In genomic region chr17:57876023-57876865, GRCh38 we compare ENCODE assay signal across 12 cellular contexts. TPM values are rescaled to one million over a fixed set of nuclear protein-coding genes. Genes with fewer than 3 reads are reported as not detected.
DNase-seq lines count a peak whose midpoint lies in the region; ATAC-seq and TF ChIP-seq lines count a peak whose summit lies in the region.
"Had no signal": no experiment of that assay in that cellular context is flagged by ENCODE, and none has a peak within 500 bp of the region (broad histone marks: within the 10 kb centered on the region; RNA-seq: fewer than 3 reads in every experiment).

No MANE protein-coding gene starts in this region.

- peaks cover 0 to 1% (median 0%) of the 10 kb centered on the region in 11 experiments; a peak in 1 of 22 replicates for H3K36me3 ChIP-seq in BLaER1 treated with 17β-estradiol and CSF1 and Interleukin-3, amounts not matched to agents 10 nM and 100 nM
- H3K36me3 ChIP-seq in PC-3 (ENCODE audit: low read depth, low read length) (peaks cover 10% of the 10 kb centered on the region; the same call in 1 of the 2 replicates), esophagus squamous epithelium (peaks cover 0 to 92% (median 6%) of the 10 kb centered on the region in 3 donors), ovary (no peaks in the 10 kb centered on the region)

- BruUV-seq in PC-3 (replicated peaks; lab: Mats Ljungman, UMichigan), result no TSS peak

- CTCF ChIA-PET in PC-3 (lab: Charles Lee), result interaction anchor here (1.0 to 1.2 kb wide), 9 partner anchors 16 to 123 kb away, joined by 3 to 13 read pairs (median 8); no protein-coding TSS in a partner anchor

- H3K4me3 ChIP-seq in BLaER1 treated with 17β-estradiol and CSF1 and Interleukin-3, amounts not matched to agents 10 nM and 100 nM, result peak overlapping the region in 6 of 10 experiments; percentile 0 to 56 (median 31); a peak in 5 of 20 replicates
- H3K4me3 ChIP-seq in PC-3 (ENCODE audit: low read length) (no peak overlapping the region), esophagus squamous epithelium (no peak overlapping the region), ovary (no peak overlapping the region)

- peaks cover 14% of the 10 kb centered on the region for H3F3A ChIP-seq in PC-3 (ENCODE audit: low read length, unreplicated experiment)

- TF ChIP-seq CTCF in PC-3 (conservative IDR thresholded peaks at IDR 0.05; ENCODE audit: low read depth, low read length) (no peak), esophagus squamous epithelium (IDR thresholded peaks at IDR 0.05) (no peak), ovary (IDR thresholded peaks at IDR 0.05) (no peak)

- no peak for TF ChIP-seq POLR2A in esophagus squamous epithelium (IDR thresholded peaks at IDR 0.05)
- TF ChIP-seq POLR2A in ovary (IDR thresholded peaks at IDR 0.05), result no peak

- POLR2A ChIA-PET in PC-3 (lab: Charles Lee; ENCODE audit: unreplicated experiment), result interaction anchor here (0.6 to 0.8 kb wide), 2 partner anchors 71 to 112 kb away, joined by 3 to 4 read pairs; partner anchors contain the start of gene VEZF1

- H3K27me3 ChIP-seq in BLaER1 treated with 17β-estradiol and CSF1 and Interleukin-3, amounts not matched to agents 10 nM and 100 nM, result peaks cover 0 to 5% (median 0%) of the 10 kb centered on the region in 11 experiments; a peak in 1 of 22 replicates
- H3K27me3 ChIP-seq in PC-3 (ENCODE audit: low read length) (no peaks in the 10 kb centered on the region), esophagus squamous epithelium (no peaks in the 10 kb centered on the region), ovary (no peaks in the 10 kb centered on the region)

- peak overlapping the region in 9 of 11 experiments; percentile 5 to 97 (median 92); a peak in 18 of 22 replicates for H3K27ac ChIP-seq in BLaER1 treated with 17β-estradiol and CSF1 and Interleukin-3, amounts not matched to agents 10 nM and 100 nM
- H3K27ac ChIP-seq in PC-3 (ENCODE audit: low read length) (peak overlapping the region; percentile 60), esophagus squamous epithelium (peak overlapping the region; percentile 70 to 89 (median 86)), ovary (peak overlapping the region; percentile 48 to 78)
- H3K27ac ChIP-seq: neutrophil, VCaP had no signal

- peaks cover 4% of the 10 kb centered on the region; the same call in 1 of the 2 replicates for H3K79me2 ChIP-seq in PC-3 (ENCODE audit: low read length)

- no peak for TF ChIP-seq EP300 in ovary (IDR thresholded peaks at IDR 0.05)

- peak overlapping the region; percentile 91 to 100 (median 99) for H3K4me2 ChIP-seq in BLaER1 treated with 17β-estradiol and CSF1 and Interleukin-3, amounts not matched to agents 10 nM and 100 nM
- peak overlapping the region; percentile 38 for H3K4me2 ChIP-seq in PC-3 (ENCODE audit: low read length)

- DNase-seq in PC-3 (peak; percentile 28), esophagus squamous epithelium (lab: John Stamatoyannopoulos, UW) (no peak), ovary (no peak), NCI-H82 (lab: John Stamatoyannopoulos, UW) (no peak), retina (no peak)
- DNase-seq: activated naive CD4-positive, alpha-beta T cell treated with Interleukin-2 at 50 U/mL for 16 hours; NCI-H774 had no signal

- H3K9me2 ChIP-seq in PC-3 (replicated peaks; ENCODE audit: low read length), result no peaks in the 10 kb centered on the region

- H2AFZ ChIP-seq in PC-3 (ENCODE audit: low read length), result no peak overlapping the region

- peak overlapping the region in 10 of 11 experiments; percentile 15 to 88 (median 76); a peak in 17 of 22 replicates for H3K9ac ChIP-seq in BLaER1 treated with 17β-estradiol and CSF1 and Interleukin-3, amounts not matched to agents 10 nM and 100 nM
- H3K9ac ChIP-seq in PC-3 (ENCODE audit: low read length), result peak overlapping the region; percentile 34

- WGBS in esophagus squamous epithelium, 2 donors, result 77 to 88% methylated on average over 13 of the region's 15 CpGs
- 84 to 85% (median 84%) methylated on average over 15 of the region's 15 CpGs for WGBS in ovary, 3 donors

- intact Hi-C loops in PC-3 (cut with micrococcal nuclease), result no loop called here
- intact Hi-C loops in esophagus squamous epithelium (cut with DNase I), result no loop called here
- intact Hi-C loops in ovary (cut with DNase I), result no loop called here

- no peaks in the 10 kb centered on the region for H3K9me3 ChIP-seq in BLaER1 treated with 17β-estradiol and CSF1 and Interleukin-3, amounts not matched to agents 10 nM and 100 nM (replicated peaks in 1 of 11)
- H3K9me3 ChIP-seq in PC-3 (ENCODE audit: low read length) (no peaks in the 10 kb centered on the region), esophagus squamous epithelium (no peaks in the 10 kb centered on the region), ovary (no peaks in the 10 kb centered on the region)
- H3K9me3 ChIP-seq: neutrophil had no signal

- ATAC-seq in PC-3 (no peak), GM21786 (IDR thresholded peaks at IDR 0.05; ENCODE audit: unreplicated experiment) (no peak), GM18873 (IDR thresholded peaks at IDR 0.05; ENCODE audit: low FRiP score, unreplicated experiment) (no peak)

- peaks cover 0 to 47% (median 0%) of the 10 kb centered on the region in 11 experiments; a peak in 6 of 22 replicates for H4K20me1 ChIP-seq in BLaER1 treated with 17β-estradiol and CSF1 and Interleukin-3, amounts not matched to agents 10 nM and 100 nM
- no peaks in the 10 kb centered on the region for H4K20me1 ChIP-seq in PC-3 (ENCODE audit: low read length)

- H3K4me1 ChIP-seq in BLaER1 treated with 17β-estradiol and CSF1 and Interleukin-3, amounts not matched to agents 10 nM and 100 nM, result peaks cover 77 to 96% (median 88%) of the 10 kb centered on the region in 10 experiments
- peaks cover 77% of the 10 kb centered on the region for H3K4me1 ChIP-seq in PC-3 (ENCODE audit: insufficient read depth, low read length)
- H3K4me1 ChIP-seq in esophagus squamous epithelium, result peaks cover 20 to 85% (median 54%) of the 10 kb centered on the region in 3 donors
- peaks cover 27% of the 10 kb centered on the region for H3K4me1 ChIP-seq in ovary (ENCODE audit: insufficient read depth)

RNA-seq across cellular contexts. Expression of gene MRPS23, which starts 26.4 kb away (rescaled TPM):
- 63.9 and 97.5 TPM in 2 replicates for total RNA-seq in PC-3 (2014; rRNA removed)
- total RNA-seq in esophagus squamous epithelium, result 10 to 100 TPM in 3 of 4 donors, 1 to 10 TPM in 1; 9.9 to 25.2 (median 20.8) TPM
- 10 to 100 TPM; 12.2 to 37.9 (median 31.2) TPM for total RNA-seq in ovary
- 10 to 100 TPM; 23.4 to 26.2 TPM for polyA plus RNA-seq in ovary

Comparison
In these comparisons a context has a peak if more than half of its experiments do, and no peak if none do; other contexts are left out.
1. H3K4me3 ChIP-seq: peak in BLaER1 treated with 17β-estradiol and CSF1 and Interleukin-3, amounts not matched to agents 10 nM and 100 nM (6 of 10); none in PC-3 (single experiment), esophagus squamous epithelium (0 of 4) and ovary (single experiment).
2. Peak in every context shown above with its lines, with median percentiles within 50 percentile points of each other: H3K27ac ChIP-seq.